In the genomic region with DNA sequence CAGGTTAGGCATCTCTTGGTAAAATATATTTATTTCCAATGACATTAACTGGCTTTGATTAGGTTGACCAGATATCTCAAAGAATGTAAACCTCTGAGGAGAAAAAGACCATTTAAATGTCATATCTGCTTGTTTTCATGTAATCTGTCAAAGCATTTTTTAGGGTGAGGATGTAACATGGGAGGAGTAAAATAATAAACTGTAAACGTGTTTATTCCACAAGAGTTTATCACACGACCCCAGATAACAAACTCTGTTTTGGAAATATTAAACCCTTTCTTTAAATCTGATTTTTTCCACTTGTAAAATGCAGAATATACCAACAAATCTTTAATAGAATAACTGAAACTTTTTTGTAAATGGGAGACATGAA, we compare ENCODE assay signal across 16 cellular contexts. TPM values are rescaled to one million over a fixed set of nuclear protein-coding genes. Genes with fewer than 3 reads are reported as not detected.
DNase-seq lines count a peak whose midpoint lies in the region; ATAC-seq, FAIRE-seq and TF ChIP-seq lines count a peak whose summit lies in the region.
"Had no signal": no experiment of that assay in that cellular context is flagged by ENCODE, and none has a peak within 500 bp of the region (broad histone marks: within the 10 kb centered on the region; RNA-seq: fewer than 3 reads in every experiment).

No MANE protein-coding gene starts in this region.

- no peak for TF ChIP-seq RAD21 in HepG2 (CRISPR knock-in tag; IDR thresholded peaks at IDR 0.05)

- H3F3A ChIP-seq in smooth muscle cell (ENCODE audit: low read depth) = peaks cover 3% of the 10 kb centered on the region

- TF ChIP-seq EP300 in HepG2 (IDR thresholded peaks at IDR 0.05; ENCODE audit: low read depth in 2 of 2, low read length in 2 of 2) (no peak), HepG2 (CRISPR knock-in tag; IDR thresholded peaks at IDR 0.05; ENCODE audit: borderline replicate concordance) (no peak)

- H3K79me2 ChIP-seq in HepG2 (ENCODE audit: insufficient read depth, low read length) = peaks cover 84% of the 10 kb centered on the region
- no peaks in the 10 kb centered on the region for H3K79me2 ChIP-seq in smooth muscle cell (ENCODE audit: low read depth)

- WGBS in HepG2 (ENCODE audit: low lambda C conversion rate) = 0% methylated on average over 2 of the region's 2 CpGs
- 58% methylated on average over 2 of the region's 2 CpGs for WGBS in smooth muscle cell (ENCODE audit: low lambda C conversion rate)

- H3K9ac ChIP-seq in HepG2 (ENCODE audit: insufficient read depth, low read depth, low read length) = peak overlapping the region; percentile 99
- peak overlapping the region; percentile 68 for H3K9ac ChIP-seq in smooth muscle cell (ENCODE audit: low read depth)

- H3K4me2 ChIP-seq in HepG2 (ENCODE audit: low read depth, low read length) (peak overlapping the region; percentile 96), smooth muscle cell (peak overlapping the region; percentile 57)

- intact Hi-C loops in breast epithelium (cut with DNase I; ENCODE audit: low total_unique reads) (loop anchor here (10.0 kb wide), 1 partner anchor 99 kb away; a partner anchor contains a TSS), HepG2 (cut with micrococcal nuclease; ENCODE audit: unreplicated experiment) (loop anchor here (2.0 kb wide), 1 partner anchor 19 kb away; no protein-coding TSS in a partner anchor)

- no peak for FAIRE-seq in HepG2 (lab: Jason Lieb, UNC)

- CTCF ChIA-PET in HepG2 (lab: Yijun Ruan, JAX; ENCODE audit: low intra/inter-chr PET ratio, low total read pairs) = interaction anchor here (0.6 kb wide), 1 partner anchor 23 kb away, joined by 3 read pairs; no protein-coding TSS in a partner anchor

- peak overlapping the region; percentile 51 for H3K4me3 ChIP-seq in HFF-Myc (replicated peaks; ENCODE audit: low read depth, low read length)
- H3K4me3 ChIP-seq in breast epithelium = peak overlapping the region; percentile 36 to 60 (median 59)
- peak overlapping the region; percentile 78 to 97 (median 82) for H3K4me3 ChIP-seq in HepG2 (replicated peaks in 1 of 3; ENCODE audit: insufficient read depth in 1 of 3, low read depth in 2 of 3, low read length in 3 of 3)
- peak overlapping the region; percentile 44 for H3K4me3 ChIP-seq in smooth muscle cell

- no peak overlapping the region for H2AFZ ChIP-seq in HepG2 (ENCODE audit: low read length)
- no peak overlapping the region for H2AFZ ChIP-seq in smooth muscle cell (ENCODE audit: low read depth)

- TF ChIP-seq POLR2A in breast epithelium (IDR thresholded peaks at IDR 0.05) = no peak
- no peak for TF ChIP-seq POLR2A in HepG2 (IDR thresholded peaks at IDR 0.05; ENCODE audit: insufficient read depth in 1 of 2, low read depth in 2 of 2, low read length in 2 of 2)

- TF ChIP-seq CTCF in HFF-Myc (IDR thresholded peaks at IDR 0.05; ENCODE audit: low read depth, low read length, missing control alignments) = no peak
- TF ChIP-seq CTCF in breast epithelium (IDR thresholded peaks at IDR 0.05) = no peak
- TF ChIP-seq CTCF in HepG2 (CRISPR knock-in tag; IDR thresholded peaks at IDR 0.05) = no peak
- TF ChIP-seq CTCF in smooth muscle cell (IDR thresholded peaks at IDR 0.05; ENCODE audit: borderline replicate concordance, insufficient read depth, poor library complexity, severe bottlenecking) = no peak

- in situ Hi-C loops in HepG2 (cut with HindIII; ENCODE audit: extremely low pct_ligation_motif_present, low pct_unique_long_range_greater_than_20kb) = no loop called here

- H3K36me3 ChIP-seq in breast epithelium = no peaks in the 10 kb centered on the region
- H3K36me3 ChIP-seq in HepG2 (replicated peaks in 1 of 2; ENCODE audit: control insufficient read depth in 1 of 2, insufficient read depth in 2 of 2, low read length in 2 of 2) = peaks cover 10 to 45% of the 10 kb centered on the region in 2 experiments
- no peaks in the 10 kb centered on the region for H3K36me3 ChIP-seq in smooth muscle cell (ENCODE audit: low read depth)
- H3K36me3 ChIP-seq: BE2C had no signal

- POLR2A ChIA-PET in HepG2 (lab: Yijun Ruan, JAX) = interaction anchor here (3.4 to 10.4 kb wide), 4 partner anchors 9 to 26 kb away, joined by 21 to 265 read pairs (median 83); no protein-coding TSS in a partner anchor

- H3K27ac ChIP-seq in breast epithelium (peak overlapping the region; percentile 85 to 96), HepG2 (ENCODE audit: extremely low read length, insufficient read depth, low read length) (peak overlapping the region; percentile 92), smooth muscle cell (ENCODE audit: low read depth) (peak overlapping the region; percentile 76)

- H3K4me1 ChIP-seq in breast epithelium = peaks cover 0 to 12% of the 10 kb centered on the region in 2 donors
- peaks cover 63% of the 10 kb centered on the region for H3K4me1 ChIP-seq in HepG2 (ENCODE audit: insufficient read depth, low read length)
- peaks cover 20% of the 10 kb centered on the region for H3K4me1 ChIP-seq in smooth muscle cell (ENCODE audit: low read depth)

- no TSS peak for BruUV-seq in HepG2 (replicated peaks; lab: Mats Ljungman, UMichigan)

- DNase-seq in HFF-Myc (ENCODE audit: extremely low read depth, low read depth) (no peak), breast epithelium (ENCODE audit: low spot score in 2 of 2) (no peak), HepG2 (ENCODE audit: low spot score) (no peak), smooth muscle cell (lab: John Stamatoyannopoulos, UW; ENCODE audit: unreplicated experiment) (no peak), NCI-H524 treated with DMSO at 0.1 percent for 48 hours (lab: John Stamatoyannopoulos, UW) (no peak), germinal center (ENCODE audit: low spot score) (no peak), NAMALWA (ENCODE audit: low spot score) (no peak)
- DNase-seq: activated CD4-positive, alpha-beta T cell treated with anti-CD3 and anti-CD28 coated beads for 1 hour; activated T-cell treated with anti-CD3 and anti-CD28 coated beads, Interleukin-2, amount 50 U/mL, for 24 hours; BE2C; immature natural killer cell; NCI-H1417 treated with DMSO at 0.1 percent for 48 hours; NCI-H82 had no signal

- H3K9me3 ChIP-seq in breast epithelium (no peaks in the 10 kb centered on the region), HepG2 (ENCODE audit: low read length) (no peaks in the 10 kb centered on the region), smooth muscle cell (replicated peaks; ENCODE audit: low read depth) (no peaks in the 10 kb centered on the region)
- H3K9me3 ChIP-seq: BE2C had no signal

- H4K20me1 ChIP-seq in HepG2 (ENCODE audit: insufficient read depth, low read length) = peaks cover 11% of the 10 kb centered on the region; the same call in 1 of the 2 replicates
- H4K20me1 ChIP-seq in smooth muscle cell (ENCODE audit: low read depth) = no peaks in the 10 kb centered on the region

- H3K27me3 ChIP-seq in breast epithelium (no peaks in the 10 kb centered on the region), HepG2 (ENCODE audit: control insufficient read depth in 1 of 2, insufficient read depth in 2 of 2, low read length in 2 of 2) (peaks cover 0 to 3% of the 10 kb centered on the region in 2 experiments; a peak in 1 of 5 replicates), smooth muscle cell (ENCODE audit: low read depth) (no peaks in the 10 kb centered on the region)
- H3K27me3 ChIP-seq: BE2C had no signal

- ATAC-seq in HepG2 = no peak
- ATAC-seq in HG03045 (IDR thresholded peaks at IDR 0.05; ENCODE audit: unreplicated experiment) = no peak
- ATAC-seq: HCT116 had no signal

RNA-seq across cellular contexts. Expression of a gene that starts 1.6 kb away (rescaled TPM):
- total RNA-seq in breast epithelium (100 to 1,000 TPM in 2 of 3 donors, 10 to 100 TPM in 1; 48.5 to 559 (median 290) TPM), HepG2 (2016; rRNA removed; fragmentation: Illumina TruSeq; extraction: Trizol) (226 and 431 TPM in 2 replicates), smooth muscle cell (113 and 134 TPM in 2 replicates)
- total RNA-seq in HepG2 (2016; cell fraction: cytosol; rRNA removed; fragmentation: Illumina TruSeq; extraction: Trizol; ENCODE audit: low read depth) = 208 and 219 TPM in 2 replicates
- 231 and 434 TPM in 2 replicates for total RNA-seq in HepG2 (2016; cell fraction: insoluble cytoplasmic fraction; rRNA removed; fragmentation: Illumina TruSeq; extraction: Trizol)
- 245 and 253 TPM in 2 replicates for total RNA-seq in HepG2 (2016; cell fraction: membrane; rRNA removed; fragmentation: Illumina TruSeq; extraction: Trizol)
- 420 and 443 TPM in 2 replicates for total RNA-seq in HepG2 (2016; cell fraction: nucleus; rRNA removed; fragmentation: Illumina TruSeq; extraction: Trizol)
- polyA plus RNA-seq in HepG2 (2011; rRNA removed) (1,198 and 1,359 TPM in 2 replicates), smooth muscle cell (37.5 and 83.3 TPM in 2 replicates)
- polyA plus RNA-seq in HepG2 (2011; cell fraction: cytosol; rRNA removed) = 1,424 and 1,669 TPM in 2 replicates
- polyA plus RNA-seq in HepG2 (2011; cell fraction: nucleus; rRNA removed) = 327 and 438 TPM in 2 replicates
- 451 and 486 TPM in 2 replicates for polyA plus RNA-seq in HepG2 (2012)
- 115 and 136 TPM in 2 replicates for polyA plus RNA-seq in HepG2 (2016; cell fraction: cytosol; fragmentation: Illumina TruSeq; extraction: Trizol; ENCODE audit: low read depth)
- 218 and 233 TPM in 2 replicates for polyA plus RNA-seq in HepG2 (2016; cell fraction: insoluble cytoplasmic fraction; fragmentation: Illumina TruSeq; extraction: Trizol; ENCODE audit: low read depth)
- polyA plus RNA-seq in HepG2 (2016; cell fraction: membrane; fragmentation: Illumina TruSeq; extraction: Trizol; ENCODE audit: low read depth) = 148 and 158 TPM in 2 replicates
- 564 and 601 TPM in 2 replicates for polyA plus RNA-seq in HepG2 (2016; cell fraction: nucleus; fragmentation: Illumina TruSeq; extraction: Trizol; ENCODE audit: insufficient read depth, low read depth)
- 1,057 and 2,299 TPM in 2 replicates for polyA minus RNA-seq in HepG2 (2011; rRNA and poly(A)+ RNA removed; ENCODE audit: low replicate concordance)
- 560 and 611 TPM in 2 replicates for polyA minus RNA-seq in HepG2 (2011; cell fraction: cytosol; rRNA and poly(A)+ RNA removed)
- polyA minus RNA-seq in HepG2 (2011; cell fraction: nucleus; rRNA and poly(A)+ RNA removed) = 379 and 448 TPM in 2 replicates
- polyA plus RNA-seq: immature natural killer cell had no signal

RNA-seq across cellular contexts. Expression of a gene that starts 42.4 kb away (rescaled TPM):
- total RNA-seq in breast epithelium (10 to 100 TPM in 2 of 3 donors, 1 to 10 TPM in 1; 7.2 to 43.8 (median 25.9) TPM), HepG2 (2016; rRNA removed; fragmentation: Illumina TruSeq; extraction: Trizol) (not detected in 2 replicates), smooth muscle cell (0.40 and 0.58 TPM in 2 replicates)
- total RNA-seq in HepG2 (2016; cell fraction: cytosol; rRNA removed; fragmentation: Illumina TruSeq; extraction: Trizol; ENCODE audit: low read depth) = not detected in 2 replicates
- not detected in 2 replicates for total RNA-seq in HepG2 (2016; cell fraction: insoluble cytoplasmic fraction; rRNA removed; fragmentation: Illumina TruSeq; extraction: Trizol)
- total RNA-seq in HepG2 (2016; cell fraction: membrane; rRNA removed; fragmentation: Illumina TruSeq; extraction: Trizol) = not detected in 2 replicates
- not detected in 2 replicates for total RNA-seq in HepG2 (2016; cell fraction: nucleus; rRNA removed; fragmentation: Illumina TruSeq; extraction: Trizol)
- polyA plus RNA-seq in HepG2 (2011; rRNA removed) (0.15 and 0.25 TPM in 2 replicates), smooth muscle cell (0.37 and 0.86 TPM in 2 replicates)
- 0.03 and 0.11 TPM in 2 replicates for polyA plus RNA-seq in HepG2 (2011; cell fraction: cytosol; rRNA removed)
- polyA plus RNA-seq in HepG2 (2011; cell fraction: nucleus; rRNA removed) = not detected in 2 replicates
- polyA plus RNA-seq in HepG2 (2012) = 0.08 TPM in 1 of 2 replicates, not detected in the other
- not detected in 2 replicates for polyA plus RNA-seq in HepG2 (2016; cell fraction: cytosol; fragmentation: Illumina TruSeq; extraction: Trizol; ENCODE audit: low read depth)
- polyA plus RNA-seq in HepG2 (2016; cell fraction: insoluble cytoplasmic fraction; fragmentation: Illumina TruSeq; extraction: Trizol; ENCODE audit: low read depth) = not detected in 2 replicates
- not detected in 2 replicates for polyA plus RNA-seq in HepG2 (2016; cell fraction: membrane; fragmentation: Illumina TruSeq; extraction: Trizol; ENCODE audit: low read depth)
- not detected in 2 replicates for polyA plus RNA-seq in HepG2 (2016; cell fraction: nucleus; fragmentation: Illumina TruSeq; extraction: Trizol; ENCODE audit: insufficient read depth, low read depth)
- not detected in 2 replicates for polyA minus RNA-seq in HepG2 (2011; rRNA and poly(A)+ RNA removed; ENCODE audit: low replicate concordance)
- not detected in 2 replicates for polyA minus RNA-seq in HepG2 (2011; cell fraction: cytosol; rRNA and poly(A)+ RNA removed)
- polyA minus RNA-seq in HepG2 (2011; cell fraction: nucleus; rRNA and poly(A)+ RNA removed) = not detected in 2 replicates
- polyA plus RNA-seq: immature natural killer cell, neural cell had no signal
